Comparison of ENCODE assay signal across 1 cellular context in the genomic region with DNA sequence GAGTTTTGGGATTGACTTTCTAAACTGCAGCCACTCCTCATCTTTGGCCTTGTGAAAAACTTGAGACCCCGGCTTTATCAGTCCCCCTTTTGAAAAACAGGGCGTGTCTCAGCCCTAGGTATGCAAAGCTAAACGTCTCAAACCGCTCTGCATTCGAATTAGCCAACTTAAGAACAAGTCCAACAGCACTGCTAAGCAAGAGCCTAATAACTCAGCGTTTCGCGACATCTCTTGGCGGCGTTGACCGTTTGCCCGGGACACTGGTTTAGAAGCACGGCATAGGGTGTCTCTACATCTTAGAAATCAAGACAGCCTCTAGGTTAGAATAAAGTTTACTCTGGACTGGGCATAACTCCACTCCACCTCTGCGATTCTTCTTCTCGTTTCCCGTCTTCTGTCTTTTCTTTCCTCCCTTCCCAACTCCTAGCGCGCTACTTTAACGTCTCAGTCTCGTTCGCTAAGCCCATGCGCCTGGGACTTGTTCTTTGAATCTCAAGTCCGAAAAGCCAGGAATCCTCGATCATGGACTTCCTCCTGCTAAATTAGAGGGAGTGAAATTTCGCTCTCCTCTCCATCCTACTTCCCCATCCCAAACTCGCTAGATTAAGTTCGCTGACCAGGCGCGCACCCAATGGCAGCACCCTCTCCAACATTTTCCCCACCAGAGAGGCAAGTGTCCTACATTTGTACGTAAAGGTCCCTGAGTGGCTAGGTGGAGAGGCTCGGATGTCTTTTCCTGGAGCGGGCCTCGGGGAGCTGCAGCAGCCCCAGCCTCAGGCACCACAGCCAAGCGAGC.
TF ChIP-seq lines count a peak whose summit lies in the region.

No MANE protein-coding gene starts in this region.

TF ChIP-seq in GM12878, 131 proteins besides CTCF, POLR2A, EP300 and RAD21 (continued from another document):
- TF ChIP-seq, protein P1, sequence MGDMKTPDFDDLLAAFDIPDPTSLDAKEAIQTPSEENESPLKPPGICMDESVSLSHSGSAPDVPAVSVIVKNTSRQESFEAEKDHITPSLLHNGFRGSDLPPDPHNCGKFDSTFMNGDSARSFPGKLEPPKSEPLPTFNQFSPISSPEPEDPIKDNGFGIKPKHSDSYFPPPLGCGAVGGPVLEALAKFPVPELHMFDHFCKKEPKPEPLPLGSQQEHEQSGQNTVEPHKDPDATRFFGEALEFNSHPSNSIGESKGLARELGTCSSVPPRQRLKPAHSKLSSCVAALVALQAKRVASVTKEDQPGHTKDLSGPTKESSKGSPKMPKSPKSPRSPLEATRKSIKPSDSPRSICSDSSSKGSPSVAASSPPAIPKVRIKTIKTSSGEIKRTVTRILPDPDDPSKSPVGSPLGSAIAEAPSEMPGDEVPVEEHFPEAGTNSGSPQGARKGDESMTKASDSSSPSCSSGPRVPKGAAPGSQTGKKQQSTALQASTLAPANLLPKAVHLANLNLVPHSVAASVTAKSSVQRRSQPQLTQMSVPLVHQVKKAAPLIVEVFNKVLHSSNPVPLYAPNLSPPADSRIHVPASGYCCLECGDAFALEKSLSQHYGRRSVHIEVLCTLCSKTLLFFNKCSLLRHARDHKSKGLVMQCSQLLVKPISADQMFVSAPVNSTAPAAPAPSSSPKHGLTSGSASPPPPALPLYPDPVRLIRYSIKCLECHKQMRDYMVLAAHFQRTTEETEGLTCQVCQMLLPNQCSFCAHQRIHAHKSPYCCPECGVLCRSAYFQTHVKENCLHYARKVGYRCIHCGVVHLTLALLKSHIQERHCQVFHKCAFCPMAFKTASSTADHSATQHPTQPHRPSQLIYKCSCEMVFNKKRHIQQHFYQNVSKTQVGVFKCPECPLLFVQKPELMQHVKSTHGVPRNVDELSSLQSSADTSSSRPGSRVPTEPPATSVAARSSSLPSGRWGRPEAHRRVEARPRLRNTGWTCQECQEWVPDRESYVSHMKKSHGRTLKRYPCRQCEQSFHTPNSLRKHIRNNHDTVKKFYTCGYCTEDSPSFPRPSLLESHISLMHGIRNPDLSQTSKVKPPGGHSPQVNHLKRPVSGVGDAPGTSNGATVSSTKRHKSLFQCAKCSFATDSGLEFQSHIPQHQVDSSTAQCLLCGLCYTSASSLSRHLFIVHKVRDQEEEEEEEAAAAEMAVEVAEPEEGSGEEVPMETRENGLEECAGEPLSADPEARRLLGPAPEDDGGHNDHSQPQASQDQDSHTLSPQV (IDR thresholded peaks at IDR 0.05), result no peak
- TF ChIP-seq, protein P2, sequence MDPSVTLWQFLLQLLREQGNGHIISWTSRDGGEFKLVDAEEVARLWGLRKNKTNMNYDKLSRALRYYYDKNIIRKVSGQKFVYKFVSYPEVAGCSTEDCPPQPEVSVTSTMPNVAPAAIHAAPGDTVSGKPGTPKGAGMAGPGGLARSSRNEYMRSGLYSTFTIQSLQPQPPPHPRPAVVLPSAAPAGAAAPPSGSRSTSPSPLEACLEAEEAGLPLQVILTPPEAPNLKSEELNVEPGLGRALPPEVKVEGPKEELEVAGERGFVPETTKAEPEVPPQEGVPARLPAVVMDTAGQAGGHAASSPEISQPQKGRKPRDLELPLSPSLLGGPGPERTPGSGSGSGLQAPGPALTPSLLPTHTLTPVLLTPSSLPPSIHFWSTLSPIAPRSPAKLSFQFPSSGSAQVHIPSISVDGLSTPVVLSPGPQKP (IDR thresholded peaks at IDR 0.05; ENCODE audit: low read depth, low read length), result no peak
- TF ChIP-seq TCF7 (IDR thresholded peaks at IDR 0.05; ENCODE audit: borderline replicate concordance), result no peak
- TF ChIP-seq HDAC6 (IDR thresholded peaks at IDR 0.05; ENCODE audit: unreplicated experiment), result no peak
- TF ChIP-seq NFXL1 (IDR thresholded peaks at IDR 0.05; ENCODE audit: borderline replicate concordance), result no peak
- TF ChIP-seq, protein P3, sequence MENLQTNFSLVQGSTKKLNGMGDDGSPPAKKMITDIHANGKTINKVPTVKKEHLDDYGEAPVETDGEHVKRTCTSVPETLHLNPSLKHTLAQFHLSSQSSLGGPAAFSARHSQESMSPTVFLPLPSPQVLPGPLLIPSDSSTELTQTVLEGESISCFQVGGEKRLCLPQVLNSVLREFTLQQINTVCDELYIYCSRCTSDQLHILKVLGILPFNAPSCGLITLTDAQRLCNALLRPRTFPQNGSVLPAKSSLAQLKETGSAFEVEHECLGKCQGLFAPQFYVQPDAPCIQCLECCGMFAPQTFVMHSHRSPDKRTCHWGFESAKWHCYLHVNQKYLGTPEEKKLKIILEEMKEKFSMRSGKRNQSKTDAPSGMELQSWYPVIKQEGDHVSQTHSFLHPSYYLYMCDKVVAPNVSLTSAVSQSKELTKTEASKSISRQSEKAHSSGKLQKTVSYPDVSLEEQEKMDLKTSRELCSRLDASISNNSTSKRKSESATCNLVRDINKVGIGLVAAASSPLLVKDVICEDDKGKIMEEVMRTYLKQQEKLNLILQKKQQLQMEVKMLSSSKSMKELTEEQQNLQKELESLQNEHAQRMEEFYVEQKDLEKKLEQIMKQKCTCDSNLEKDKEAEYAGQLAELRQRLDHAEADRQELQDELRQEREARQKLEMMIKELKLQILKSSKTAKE (IDR thresholded peaks at IDR 0.05; ENCODE audit: low read depth, poor library complexity, severe bottlenecking), result no peak
- TF ChIP-seq ATF7 (IDR thresholded peaks at IDR 0.05; ENCODE audit: low read depth), result no peak
- TF ChIP-seq BHLHE40 (IDR thresholded peaks at IDR 0.05; ENCODE audit: borderline replicate concordance in 1 of 2, low read depth in 2 of 2, low read length in 1 of 2), result no peak
- TF ChIP-seq YBX1 (IDR thresholded peaks at IDR 0.05), result no peak
- TF ChIP-seq RELA (IDR thresholded peaks at IDR 0.05; ENCODE audit: borderline replicate concordance, partially characterized antibody), result no peak
- no peak for TF ChIP-seq TARDBP (IDR thresholded peaks at IDR 0.05; ENCODE audit: borderline replicate concordance)
- TF ChIP-seq ZZZ3 (IDR thresholded peaks at IDR 0.05; ENCODE audit: control insufficient read depth, insufficient read length, low read depth), result no peak
- no peak for TF ChIP-seq ZNF384 (IDR thresholded peaks at IDR 0.05; ENCODE audit: borderline replicate concordance, low read depth, low read length)
- TF ChIP-seq SUPT20H (IDR thresholded peaks at IDR 0.05; ENCODE audit: borderline replicate concordance, control insufficient read depth, low read depth, low read length), result no peak
